9 cellular contexts compared by ENCODE assay signal in genomic region chr19:41575998-41576397, GRCh38. TPM values are rescaled to one million over a fixed set of nuclear protein-coding genes. Genes with fewer than 3 reads are reported as not detected.
DNase-seq lines count a peak whose midpoint lies in the region; ATAC-seq and TF ChIP-seq lines count a peak whose summit lies in the region.
"Had no signal": no experiment of that assay in that cellular context is flagged by ENCODE, and none has a peak within 500 bp of the region (broad histone marks: within the 10 kb centered on the region; RNA-seq: fewer than 3 reads in every experiment).

TSS of gene CEACAM21 (plus strand) at chr19:41576166. CDS start at chr19:41576275, 109 bp downstream.

- H3K9me3 ChIP-seq in transverse colon: peaks cover 0 to 2% of the 10 kb centered on the region in 2 donors

- H3K27me3 ChIP-seq in transverse colon: peaks cover 12% of the 10 kb centered on the region

- no peaks in the 10 kb centered on the region for H3K4me1 ChIP-seq in transverse colon

- peak within 1 kb of the TSS in 1 of 4 donors; percentile 35 for H3K27ac ChIP-seq in transverse colon

- H3K27me3 Mint-ChIP-seq in IgD-negative memory B cell (no peaks in the 10 kb centered on the region), immature natural killer cell (ENCODE audit: low read depth in 3 of 3) (no peaks in the 10 kb centered on the region)
- no peaks in the 10 kb centered on the region for H3K27me3 Mint-ChIP-seq in activated CD4-positive, alpha-beta T cell treated with anti-CD3 and anti-CD28 coated beads, Interleukin-2, amount 10 ng/mL, durations not matched to agents 7 days and 5 days

- H3K4me1 Mint-ChIP-seq in IgD-negative memory B cell (peaks cover 15 to 24% (median 17%) of the 10 kb centered on the region in 3 donors), immature natural killer cell (peaks cover 19 to 30% of the 10 kb centered on the region in 2 donors)
- H3K4me1 Mint-ChIP-seq in activated CD4-positive, alpha-beta T cell treated with anti-CD3 and anti-CD28 coated beads, Interleukin-2, amount 10 ng/mL, durations not matched to agents 7 days and 5 days: peaks cover 28% of the 10 kb centered on the region
- H3K4me1 Mint-ChIP-seq: brain had no signal

- peak; percentile 28 for TF ChIP-seq POLR2A in transverse colon (IDR thresholded peaks at IDR 0.05)

- H3K27ac Mint-ChIP-seq in IgD-negative memory B cell (peak within 1 kb of the TSS; percentile 9 to 86 (median 57)), immature natural killer cell (peak within 1 kb of the TSS; percentile 64 to 80 (median 76))
- peak within 1 kb of the TSS; percentile 90 for H3K27ac Mint-ChIP-seq in activated CD4-positive, alpha-beta T cell treated with anti-CD3 and anti-CD28 coated beads, Interleukin-2, amount 10 ng/mL, durations not matched to agents 7 days and 5 days
- H3K27ac Mint-ChIP-seq: brain had no signal

- peak; percentile 80 for DNase-seq in activated CD4-positive, alpha-beta T cell treated with anti-CD3 and anti-CD28 coated beads, Interleukin-2, amount 10 ng/mL, durations not matched to agents 7 days and 5 days
- DNase-seq in immature natural killer cell (no peak), transverse colon (peak; percentile 66), NCI-H226 (no peak)

- in situ Hi-C loops in transverse colon (cut with MboI; ENCODE audit: low pct_ligation_motif_present in 1 of 4, low pct_unique_long_range_greater_than_20kb in 1 of 4, low sequenced_read_pairs in 3 of 4): loop anchor here in 2 of 4 donors (10.0 kb wide), 2 partner anchors 121 to 131 kb away; partner anchors contain the start of gene ERICH4 (in 1 of the 2)

- H3K36me3 Mint-ChIP-seq in IgD-negative memory B cell (peaks cover 9% of the 10 kb centered on the region), immature natural killer cell (peaks cover 15 to 39% (median 16%) of the 10 kb centered on the region in 3 donors)
- H3K36me3 Mint-ChIP-seq in activated CD4-positive, alpha-beta T cell treated with anti-CD3 and anti-CD28 coated beads, Interleukin-2, amount 10 ng/mL, durations not matched to agents 7 days and 5 days (ENCODE audit: low read depth): peaks cover 64% of the 10 kb centered on the region
- H3K36me3 Mint-ChIP-seq: brain had no signal

- TF ChIP-seq EP300 in transverse colon (IDR thresholded peaks at IDR 0.05; ENCODE audit: low read depth): no peak

- no peak for ATAC-seq in HG02981 (IDR thresholded peaks at IDR 0.05; ENCODE audit: unreplicated experiment)
- no peak for ATAC-seq in HG03097 (IDR thresholded peaks at IDR 0.05; ENCODE audit: low FRiP score, unreplicated experiment)

- intact Hi-C loops in transverse colon (cut with DNase I; ENCODE audit: low total_unique reads): no loop called here

- peak within 1 kb of the TSS; percentile 21 to 94 (median 82) for H3K4me3 Mint-ChIP-seq in IgD-negative memory B cell
- peak within 1 kb of the TSS; percentile 80 for H3K4me3 Mint-ChIP-seq in activated CD4-positive, alpha-beta T cell treated with anti-CD3 and anti-CD28 coated beads, Interleukin-2, amount 10 ng/mL, durations not matched to agents 7 days and 5 days
- H3K4me3 Mint-ChIP-seq in immature natural killer cell: peak within 1 kb of the TSS; percentile 4 to 68 (median 14)
- H3K4me3 Mint-ChIP-seq: brain had no signal

- CTCF ChIA-PET in activated CD4-positive, alpha-beta T cell treated with anti-CD3 and anti-CD28 coated beads, Interleukin-2, amount 10 ng/mL, durations not matched to agents 7 days and 5 days (lab: Charles Lee): interaction anchor here (0.9 to 1.7 kb wide), 4 partner anchors 13 to 126 kb away, joined by 3 to 5 read pairs (median 3); no protein-coding TSS in a partner anchor

- TF ChIP-seq CTCF in GM12875 (IDR thresholded peaks at IDR 0.05; ENCODE audit: borderline replicate concordance, insufficient read depth, low read depth, low read length): no peak
- no peak for TF ChIP-seq CTCF in transverse colon (IDR thresholded peaks at IDR 0.05)

- WGBS in transverse colon (ENCODE audit: low coverage in 1 of 2), 2 donors: 0 to 10% methylated on average over 1 to 4 of the region's 4 CpGs

- no peaks in the 10 kb centered on the region for H3K36me3 ChIP-seq in transverse colon

- H3K4me3 ChIP-seq in GM12875 (ENCODE audit: low read depth, low read length): peak within 1 kb of the TSS; percentile 31
- no peak within 1 kb of the TSS for H3K4me3 ChIP-seq in transverse colon

- POLR2A ChIA-PET in activated CD4-positive, alpha-beta T cell treated with anti-CD3 and anti-CD28 coated beads, Interleukin-2, amount 10 ng/mL, durations not matched to agents 7 days and 5 days (lab: Charles Lee): interaction anchor here (0.9 kb wide), 1 partner anchor 33 kb away, joined by 3 read pairs; no protein-coding TSS in a partner anchor

- H3K9me3 Mint-ChIP-seq in IgD-negative memory B cell (peaks cover 0 to 6% (median 0%) of the 10 kb centered on the region in 3 donors), immature natural killer cell (peaks cover 0 to 6% (median 0%) of the 10 kb centered on the region in 6 donors)
- H3K9me3 Mint-ChIP-seq in activated CD4-positive, alpha-beta T cell treated with anti-CD3 and anti-CD28 coated beads, Interleukin-2, amount 10 ng/mL, durations not matched to agents 7 days and 5 days: peaks cover 9% of the 10 kb centered on the region

RNA-seq across cellular contexts. Expression of gene CEACAM21, which starts in this region (rescaled TPM):
- polyA plus RNA-seq in IgD-negative memory B cell (30.8 TPM), immature natural killer cell (10 to 100 TPM; 16.0 to 44.9 (median 43.7) TPM)
- 10 to 100 TPM; 72.0 to 78.3 TPM for total RNA-seq in activated CD4-positive, alpha-beta T cell treated with anti-CD3 and anti-CD28 coated beads, Interleukin-2, amount 10 ng/mL, durations not matched to agents 7 days and 5 days
- 1 to 10 TPM in 1 of 4 donors, under 1 TPM in 2, not detected in 1; 0.41 to 1.1 (median 0.95) TPM for total RNA-seq in transverse colon

Comparison
In these comparisons a context has a peak if more than half of its experiments do, and no peak if none do; other contexts are left out.
1. RNA of gene CEACAM21 (total RNA-seq): 72.0 to 78.3 TPM in activated CD4-positive, alpha-beta T cell treated with anti-CD3 and anti-CD28 coated beads, Interleukin-2, amount 10 ng/mL, durations not matched to agents 7 days and 5 days; 0.41 to 1.1 TPM in transverse colon; every median in the first group is over 10 times any median in the second.
2. H3K4me3 Mint-ChIP-seq: peak in every context shown above with its lines; median percentile 82 in IgD-negative memory B cell; 80 in activated CD4-positive, alpha-beta T cell treated with anti-CD3 and anti-CD28 coated beads, Interleukin-2, amount 10 ng/mL, durations not matched to agents 7 days and 5 days; 14 in immature natural killer cell.
3. DNase-seq: peak in activated CD4-positive, alpha-beta T cell treated with anti-CD3 and anti-CD28 coated beads, Interleukin-2, amount 10 ng/mL, durations not matched to agents 7 days and 5 days (single experiment) and transverse colon (single experiment); none in immature natural killer cell (0 of 3) and NCI-H226 (single experiment).
4. Peak in every context shown above with its lines, with median percentiles within 50 percentile points of each other: H3K27ac Mint-ChIP-seq.